1 cellular context compared by ENCODE assay signal in genomic region chr1:198716051-198716450, GRCh38.
TF ChIP-seq lines count a peak whose summit lies in the region.

No MANE protein-coding gene starts in this region.

TF ChIP-seq in WTC11, 78 proteins besides CTCF, POLR2A, EP300 and RAD21 (continued from another document):
- TF ChIP-seq MLX (CRISPR knock-in tag; IDR thresholded peaks at IDR 0.05) = no peak
- TF ChIP-seq ZNF232 (CRISPR knock-in tag; IDR thresholded peaks at IDR 0.05) = no peak
- no peak for TF ChIP-seq RORB (CRISPR knock-in tag; IDR thresholded peaks at IDR 0.05)
- no peak for TF ChIP-seq TCF7 (CRISPR knock-in tag; IDR thresholded peaks at IDR 0.05; ENCODE audit: low read depth)
- no peak for TF ChIP-seq TEAD4 (CRISPR knock-in tag; IDR thresholded peaks at IDR 0.05)
TF ChIP-seq in WTC11: peak in this region for 0.
